Comparison of ENCODE assay signal across 11 cellular contexts in genomic region chr20:23795526-23795925, GRCh38. TPM values are rescaled to one million over a fixed set of nuclear protein-coding genes. Genes with fewer than 3 reads are reported as not detected.
"Had no signal": no experiment of that assay in that cellular context is flagged by ENCODE, and none has a peak within 500 bp of the region (broad histone marks: within the 10 kb centered on the region; RNA-seq: fewer than 3 reads in every experiment).

No MANE protein-coding gene starts in this region.

- H3K4me1 ChIP-seq: HAP-1 had no signal

- H2AFZ ChIP-seq: GM23248, GM23338 had no signal

- H3K4me2 ChIP-seq: GM23338 had no signal

- ATAC-seq: GM23338, HCT116 had no signal

- DNase-seq: GM23248, GOT3, H7, H9, HCEC 1CT, HFFc6 had no signal

- H3K4me3 ChIP-seq: GM23248, GM23338, HAP-1 had no signal

- H3K9ac ChIP-seq: GM23248 had no signal

- H3K36me3 ChIP-seq: HAP-1 had no signal

- H3K27ac ChIP-seq: GM23248 had no signal

- H3K9me3 ChIP-seq: HAP-1 had no signal

RNA-seq across cellular contexts. Expression of gene CST2, which starts 31.0 kb away (rescaled TPM):
- total RNA-seq: GM23338, H1, H4, H7, H9, HFFc6 had no signal
- polyA plus RNA-seq: GM23338, H1 had no signal

RNA-seq across cellular contexts. Expression of gene CST1, which starts 44.8 kb away (rescaled TPM):
- total RNA-seq: GM23248, HFFc6 had no signal
- polyA plus RNA-seq: GM23248 had no signal
